9 cellular contexts compared by ENCODE assay signal in the genomic region with DNA sequence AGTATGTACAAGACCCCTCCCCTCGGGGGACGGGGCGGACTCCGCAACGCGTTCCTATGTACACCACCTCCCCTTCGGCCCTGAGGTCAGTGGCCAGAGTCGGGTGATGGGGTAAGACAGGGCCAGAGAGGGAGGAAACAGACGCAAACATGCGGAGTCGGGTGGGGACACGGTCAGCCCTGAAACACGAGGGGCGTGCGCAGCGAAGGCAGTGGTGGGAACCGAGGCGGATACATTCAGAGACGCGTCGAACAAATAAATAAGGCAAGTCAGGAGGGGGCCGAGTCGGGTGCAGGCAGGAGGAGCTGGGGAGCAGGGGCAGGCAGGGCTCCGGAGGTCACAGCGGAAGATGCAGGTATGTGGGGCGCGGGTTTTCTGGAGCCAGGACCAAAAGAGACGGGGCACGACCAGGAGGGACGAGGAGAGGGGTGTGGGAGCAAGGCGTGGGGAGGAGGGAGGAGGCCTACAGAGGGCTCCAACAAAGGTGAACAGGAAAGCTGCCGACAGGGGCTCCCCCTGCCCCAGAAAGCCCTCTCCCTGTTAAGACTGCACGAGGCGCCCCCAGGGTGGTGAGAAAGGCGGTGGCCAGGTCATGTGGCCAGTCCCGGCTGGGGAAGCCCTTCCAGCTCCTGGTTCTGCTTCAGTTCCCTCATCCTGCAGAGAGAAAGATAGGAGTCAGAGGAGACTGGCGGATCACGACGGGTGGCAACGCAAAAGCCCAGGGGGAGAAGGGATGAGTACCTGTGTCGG. TPM values are rescaled to one million over a fixed set of nuclear protein-coding genes. Genes with fewer than 3 reads are reported as not detected.
DNase-seq lines count a peak whose midpoint lies in the region; FAIRE-seq and TF ChIP-seq lines count a peak whose summit lies in the region.
"Had no signal": no experiment of that assay in that cellular context is flagged by ENCODE, and none has a peak within 500 bp of the region (broad histone marks: within the 10 kb centered on the region; RNA-seq: fewer than 3 reads in every experiment).

No MANE protein-coding gene starts in this region.

- H3K9me1 ChIP-seq in endothelial cell of umbilical vein (replicated peaks; ENCODE audit: control insufficient read depth, extremely low read depth, insufficient read depth, low read length): no peaks in the 10 kb centered on the region

- no peak for TF ChIP-seq RAD21 in neural cell (conservative IDR thresholded peaks at IDR 0.05)

- H3K4me1 ChIP-seq in BE2C: no peaks in the 10 kb centered on the region
- peaks cover 24% of the 10 kb centered on the region for H3K4me1 ChIP-seq in endothelial cell of umbilical vein (ENCODE audit: control insufficient read depth, extremely low read depth, insufficient read depth, low read length)

- no peaks in the 10 kb centered on the region for H3K9me2 ChIP-seq in neural cell (ENCODE audit: insufficient read depth, low read length)

- H3K27me3 Mint-ChIP-seq in type B pancreatic cell: no peaks in the 10 kb centered on the region
- H3K27me3 Mint-ChIP-seq: naive thymus-derived CD8-positive, alpha-beta T cell had no signal

- CTCF ChIA-PET in endothelial cell of umbilical vein (lab: Charles Lee): interaction anchor here (1.3 to 4.5 kb wide), 3 partner anchors 19 to 59 kb away, joined by 5 to 40 read pairs (median 22); a partner anchor contains a TSS

- no peak for TF ChIP-seq EP300 in neural cell (conservative IDR thresholded peaks at IDR 0.05; ENCODE audit: poor library complexity, severe bottlenecking)

- H2AFZ ChIP-seq in endothelial cell of umbilical vein (ENCODE audit: low read depth, low read length) (peak overlapping the region; percentile 45), neural cell (ENCODE audit: low read depth, low read length) (peak overlapping the region; percentile 65)

- H3F3A ChIP-seq in neural cell (ENCODE audit: insufficient read depth, low read length, poor library complexity, severe bottlenecking): peaks cover 9% of the 10 kb centered on the region

- no peaks in the 10 kb centered on the region for H3K9me3 Mint-ChIP-seq in type B pancreatic cell
- H3K9me3 Mint-ChIP-seq: naive thymus-derived CD8-positive, alpha-beta T cell had no signal

- DNase-seq in BE2C: peak; percentile 43
- peak; percentile 22 for DNase-seq in HCEC 1CT
- peak; percentile 13 for DNase-seq in T-helper 22 cell (ENCODE audit: low read depth)
- no peak for DNase-seq in endothelial cell of umbilical vein (ENCODE audit: low read depth, low spot score)
- DNase-seq in H4 (ENCODE audit: low spot score): no peak
- DNase-seq in SIG-M5 (lab: John Stamatoyannopoulos, UW): no peak
- DNase-seq in type B pancreatic cell (ENCODE audit: extremely low spot score, unreplicated experiment): no peak

- H3K27me3 ChIP-seq in BE2C (no peaks in the 10 kb centered on the region), endothelial cell of umbilical vein (ENCODE audit: control insufficient read depth in 2 of 2, insufficient read depth in 2 of 2, low read length in 2 of 2) (no peaks in the 10 kb centered on the region), neural cell (ENCODE audit: insufficient read depth, low read depth, low read length) (no peaks in the 10 kb centered on the region)

- TF ChIP-seq CTCF in BE2C (IDR thresholded peaks at IDR 0.05; ENCODE audit: low read depth, low read length) (no peak), endothelial cell of umbilical vein (IDR thresholded peaks at IDR 0.05; ENCODE audit: extremely low read depth in 1 of 2, insufficient read depth in 1 of 2, low read depth in 1 of 2, low read length in 2 of 2) (no peak), neural cell (IDR thresholded peaks at IDR 0.05; ENCODE audit: poor library complexity, severe bottlenecking) (no peak), type B pancreatic cell (conservative IDR thresholded peaks at IDR 0.05) (no peak)

- H3K27ac ChIP-seq in endothelial cell of umbilical vein (ENCODE audit: insufficient read depth, low read depth, low read length) (peak overlapping the region; percentile 46), neural cell (ENCODE audit: low read length) (peak overlapping the region; percentile 97)

- POLR2A ChIA-PET in endothelial cell of umbilical vein (lab: Charles Lee): interaction anchor here (1.2 to 2.6 kb wide), 5 partner anchors 15 to 59 kb away, joined by 4 to 18 read pairs (median 5); a partner anchor contains a TSS

- BruUV-seq in endothelial cell of umbilical vein (replicated peaks; lab: Mats Ljungman, UMichigan): no TSS peak

- H3K4me2 ChIP-seq in endothelial cell of umbilical vein (ENCODE audit: insufficient read depth, low read length) (peak overlapping the region; percentile 29), neural cell (ENCODE audit: low read length) (peak overlapping the region; percentile 86)

- H3K79me2 ChIP-seq in endothelial cell of umbilical vein (ENCODE audit: control insufficient read depth, insufficient read depth, low read length): peaks cover 9% of the 10 kb centered on the region
- H3K79me2 ChIP-seq in neural cell (replicated peaks; ENCODE audit: insufficient read depth, low read length): no peaks in the 10 kb centered on the region

- no peak for TF ChIP-seq POLR2A in endothelial cell of umbilical vein (IDR thresholded peaks at IDR 0.05; ENCODE audit: low read depth, low read length)

- peak; percentile 42 for FAIRE-seq in endothelial cell of umbilical vein (lab: Jason Lieb, UNC)

- H3K36me3 Mint-ChIP-seq in type B pancreatic cell: peaks cover 20% of the 10 kb centered on the region

- peaks cover 41% of the 10 kb centered on the region for H3K4me1 Mint-ChIP-seq in type B pancreatic cell (ENCODE audit: unreplicated experiment)

- no peaks in the 10 kb centered on the region for H4K20me1 ChIP-seq in endothelial cell of umbilical vein (replicated peaks; ENCODE audit: control insufficient read depth, extremely low read depth, insufficient read depth, low read length)
- no peaks in the 10 kb centered on the region for H4K20me1 ChIP-seq in neural cell (ENCODE audit: insufficient read depth)

- H3K27ac Mint-ChIP-seq in type B pancreatic cell: no peak overlapping the region

- no peaks in the 10 kb centered on the region; the same call in 1 of the 2 replicates for H3K36me3 ChIP-seq in BE2C
- H3K36me3 ChIP-seq in endothelial cell of umbilical vein (ENCODE audit: control insufficient read depth in 2 of 2, extremely low read depth in 1 of 2, insufficient read depth in 2 of 2, low read length in 2 of 2): peaks cover 10 to 24% of the 10 kb centered on the region in 2 experiments
- no peaks in the 10 kb centered on the region for H3K36me3 ChIP-seq in neural cell (ENCODE audit: insufficient read depth, low read length)

- H3K4me3 ChIP-seq in BE2C (ENCODE audit: low read depth, low read length) (peak overlapping the region; percentile 76), endothelial cell of umbilical vein (replicated peaks in 1 of 3; ENCODE audit: insufficient read depth in 1 of 3, low read depth in 1 of 3, low read length in 3 of 3) (peak overlapping the region in 2 of 3 experiments; percentile 29 to 87), neural cell (ENCODE audit: low read length) (peak overlapping the region; percentile 71)

- dilution Hi-C loops in endothelial cell of umbilical vein (cut with MboI; ENCODE audit: extremely low pct_ligation_motif_present, low sequenced_read_pairs): no loop called here

- intact Hi-C loops in endothelial cell of umbilical vein (cut with micrococcal nuclease): no loop called here

- H3K9me3 ChIP-seq in BE2C (no peaks in the 10 kb centered on the region), endothelial cell of umbilical vein (replicated peaks; ENCODE audit: control insufficient read depth, insufficient read depth, low read length) (no peaks in the 10 kb centered on the region), neural cell (ENCODE audit: low read length) (no peaks in the 10 kb centered on the region)

- no peak overlapping the region for H3K4me3 Mint-ChIP-seq in type B pancreatic cell

- H3K9ac ChIP-seq in endothelial cell of umbilical vein (replicated peaks; ENCODE audit: extremely low read depth, insufficient read depth, low read length) (peak overlapping the region; percentile 14), neural cell (ENCODE audit: low read length) (peak overlapping the region; percentile 89)

RNA-seq across cellular contexts. Expression of a gene that starts 0.7 kb away (rescaled TPM):
- polyA plus RNA-seq in BE2C (2012; ENCODE audit: insufficient read depth, insufficient read length, low read depth): 43.8 TPM
- total RNA-seq in endothelial cell of umbilical vein (65.1 and 75.2 TPM in 2 replicates), type B pancreatic cell (ENCODE audit: low replicate concordance) (60.5 and 73.1 TPM in 2 replicates)
- polyA plus RNA-seq in endothelial cell of umbilical vein (58.4 and 68.6 TPM in 2 replicates), neural cell (66.4 and 67.7 TPM in 2 replicates)
- 107 and 110 TPM in 2 replicates for polyA plus RNA-seq in endothelial cell of umbilical vein (2011; cell fraction: cytosol; rRNA removed)
- polyA plus RNA-seq in endothelial cell of umbilical vein (2011; cell fraction: nucleus; rRNA removed): 80.7 and 94.6 TPM in 2 replicates
- 72.7 and 84.3 TPM in 2 replicates for polyA plus RNA-seq in endothelial cell of umbilical vein (2012)
- polyA minus RNA-seq in endothelial cell of umbilical vein (31.5 and 31.8 TPM in 2 replicates), neural cell (27.5 and 32.4 TPM in 2 replicates)
- polyA minus RNA-seq in endothelial cell of umbilical vein (2011; cell fraction: cytosol; rRNA and poly(A)+ RNA removed): 18.1 TPM
- polyA minus RNA-seq in endothelial cell of umbilical vein (2011; cell fraction: nucleus; rRNA and poly(A)+ RNA removed): 13.0 and 19.6 TPM in 2 replicates
- 24.0 and 32.2 TPM in 2 replicates for total RNA-seq in H4 (2014; rRNA removed; shearing (Covaris generic))

RNA-seq across cellular contexts. Expression of a gene that starts 17.4 kb away (rescaled TPM):
- 119 TPM for polyA plus RNA-seq in BE2C (2012; ENCODE audit: insufficient read depth, insufficient read length, low read depth)
- total RNA-seq in endothelial cell of umbilical vein (5.1 and 5.5 TPM in 2 replicates), type B pancreatic cell (ENCODE audit: low replicate concordance) (4.8 and 24.0 TPM in 2 replicates)
- polyA plus RNA-seq in endothelial cell of umbilical vein (5.9 and 6.5 TPM in 2 replicates), neural cell (0.54 and 2.3 TPM in 2 replicates)
- 1.6 and 2.1 TPM in 2 replicates for polyA plus RNA-seq in endothelial cell of umbilical vein (2011; cell fraction: cytosol; rRNA removed)
- polyA plus RNA-seq in endothelial cell of umbilical vein (2011; cell fraction: nucleus; rRNA removed): 42.3 and 47.5 TPM in 2 replicates
- polyA plus RNA-seq in endothelial cell of umbilical vein (2012): 4.4 and 4.5 TPM in 2 replicates
- polyA minus RNA-seq in endothelial cell of umbilical vein (1.4 and 2.1 TPM in 2 replicates), neural cell (0.97 TPM in 1 of 2 replicates, not detected in the other)
- polyA minus RNA-seq in endothelial cell of umbilical vein (2011; cell fraction: cytosol; rRNA and poly(A)+ RNA removed): 30.8 TPM
- polyA minus RNA-seq in endothelial cell of umbilical vein (2011; cell fraction: nucleus; rRNA and poly(A)+ RNA removed): 2.9 and 4.3 TPM in 2 replicates
- 1.7 and 4.7 TPM in 2 replicates for total RNA-seq in H4 (2014; rRNA removed; shearing (Covaris generic))

RNA-seq across cellular contexts. Expression of a gene that starts 19.1 kb away (rescaled TPM):
- polyA plus RNA-seq in BE2C (2012; ENCODE audit: insufficient read depth, insufficient read length, low read depth): 31.3 TPM
- 51.0 and 56.7 TPM in 2 replicates for total RNA-seq in endothelial cell of umbilical vein
- polyA plus RNA-seq in endothelial cell of umbilical vein: 33.8 and 47.2 TPM in 2 replicates
- polyA plus RNA-seq in endothelial cell of umbilical vein (2011; cell fraction: cytosol; rRNA removed): 13.0 and 19.6 TPM in 2 replicates
- polyA plus RNA-seq in endothelial cell of umbilical vein (2011; cell fraction: nucleus; rRNA removed): 118 and 122 TPM in 2 replicates
- 32.6 and 43.6 TPM in 2 replicates for polyA plus RNA-seq in endothelial cell of umbilical vein (2012)
- 20.5 and 32.0 TPM in 2 replicates for polyA minus RNA-seq in endothelial cell of umbilical vein
- 17.9 TPM for polyA minus RNA-seq in endothelial cell of umbilical vein (2011; cell fraction: cytosol; rRNA and poly(A)+ RNA removed)
- polyA minus RNA-seq in endothelial cell of umbilical vein (2011; cell fraction: nucleus; rRNA and poly(A)+ RNA removed): 34.1 and 47.1 TPM in 2 replicates
- 3.7 and 7.3 TPM in 2 replicates for polyA plus RNA-seq in neural cell
- 5.8 and 9.8 TPM in 2 replicates for polyA minus RNA-seq in neural cell
- 0.90 and 0.97 TPM in 2 replicates for total RNA-seq in H4 (2014; rRNA removed; shearing (Covaris generic))
- 26.3 and 35.6 TPM in 2 replicates for total RNA-seq in type B pancreatic cell (ENCODE audit: low replicate concordance)

RNA-seq across cellular contexts. Expression of a gene that starts 20.0 kb away (rescaled TPM):
- 1,200 TPM for polyA plus RNA-seq in BE2C (2012; ENCODE audit: insufficient read depth, insufficient read length, low read depth)
- 1,167 and 1,191 TPM in 2 replicates for total RNA-seq in endothelial cell of umbilical vein
- 1,577 and 1,770 TPM in 2 replicates for polyA plus RNA-seq in endothelial cell of umbilical vein
- polyA plus RNA-seq in endothelial cell of umbilical vein (2011; cell fraction: cytosol; rRNA removed): 1,411 and 1,601 TPM in 2 replicates
- 507 and 521 TPM in 2 replicates for polyA plus RNA-seq in endothelial cell of umbilical vein (2011; cell fraction: nucleus; rRNA removed)
- polyA plus RNA-seq in endothelial cell of umbilical vein (2012): 1,624 and 1,668 TPM in 2 replicates
- 559 and 621 TPM in 2 replicates for polyA minus RNA-seq in endothelial cell of umbilical vein
- polyA minus RNA-seq in endothelial cell of umbilical vein (2011; cell fraction: cytosol; rRNA and poly(A)+ RNA removed): 1,189 TPM
- polyA minus RNA-seq in endothelial cell of umbilical vein (2011; cell fraction: nucleus; rRNA and poly(A)+ RNA removed): 141 and 191 TPM in 2 replicates
- polyA plus RNA-seq in neural cell: 145 and 230 TPM in 2 replicates
- polyA minus RNA-seq in neural cell: 72.3 and 78.0 TPM in 2 replicates
- 738 and 894 TPM in 2 replicates for total RNA-seq in H4 (2014; rRNA removed; shearing (Covaris generic))
- 404 and 455 TPM in 2 replicates for total RNA-seq in type B pancreatic cell (ENCODE audit: low replicate concordance)

RNA-seq across cellular contexts. Expression of a gene that starts 28.3 kb away (rescaled TPM):
- 87.9 TPM for polyA plus RNA-seq in BE2C (2012; ENCODE audit: insufficient read depth, insufficient read length, low read depth)
- total RNA-seq in endothelial cell of umbilical vein (60.2 and 61.0 TPM in 2 replicates), type B pancreatic cell (ENCODE audit: low replicate concordance) (98.8 and 132 TPM in 2 replicates)
- polyA plus RNA-seq in endothelial cell of umbilical vein (87.6 and 121 TPM in 2 replicates), neural cell (52.5 and 64.1 TPM in 2 replicates)
- polyA plus RNA-seq in endothelial cell of umbilical vein (2011; cell fraction: cytosol; rRNA removed): 89.6 and 94.4 TPM in 2 replicates
- polyA plus RNA-seq in endothelial cell of umbilical vein (2011; cell fraction: nucleus; rRNA removed): 92.1 and 116 TPM in 2 replicates
- polyA plus RNA-seq in endothelial cell of umbilical vein (2012): 71.6 and 77.0 TPM in 2 replicates
- polyA minus RNA-seq in endothelial cell of umbilical vein (69.9 and 71.4 TPM in 2 replicates), neural cell (33.3 and 40.9 TPM in 2 replicates)
- polyA minus RNA-seq in endothelial cell of umbilical vein (2011; cell fraction: cytosol; rRNA and poly(A)+ RNA removed): 120 TPM
- 18.8 and 28.9 TPM in 2 replicates for polyA minus RNA-seq in endothelial cell of umbilical vein (2011; cell fraction: nucleus; rRNA and poly(A)+ RNA removed)
- 15.1 and 17.3 TPM in 2 replicates for total RNA-seq in H4 (2014; rRNA removed; shearing (Covaris generic))

Comparison
In these comparisons a context has a peak if more than half of its experiments do, and no peak if none do; other contexts are left out.
1. DNase-seq: peak in BE2C (single experiment), HCEC 1CT (single experiment) and T-helper 22 cell (single experiment); none in endothelial cell of umbilical vein (single experiment), H4 (single experiment), SIG-M5 (single experiment) and type B pancreatic cell (single experiment).
2. RNA of a gene that starts 19.1 kb away (total RNA-seq): 51.0 to 56.7 TPM in endothelial cell of umbilical vein and 26.3 to 35.6 TPM in type B pancreatic cell; 0.90 to 0.97 TPM in H4; every median in the first group is over 10 times any median in the second.
3. Peak in every context shown above with its lines, with median percentiles within 50 percentile points of each other: H3K4me3 ChIP-seq.